In the genomic region with DNA sequence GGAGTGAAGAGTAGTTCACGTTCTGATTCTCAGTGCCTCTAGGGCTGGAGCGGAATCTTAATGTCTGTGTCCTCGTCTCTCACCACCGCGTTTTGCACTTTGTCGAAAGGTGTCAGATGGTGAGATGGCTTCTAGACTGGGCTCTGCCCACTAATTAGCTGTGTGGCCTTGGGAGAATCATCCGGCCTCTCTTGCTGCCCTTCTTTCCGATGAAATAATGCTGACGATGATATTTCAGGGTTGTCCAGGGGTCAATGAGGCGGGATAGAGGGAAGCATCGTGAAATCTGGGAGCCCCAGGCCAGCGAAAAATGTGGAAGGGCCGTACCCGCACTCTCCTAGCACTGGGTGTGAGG, we compare ENCODE assay signal across 11 cellular contexts. TPM values are rescaled to one million over a fixed set of nuclear protein-coding genes. Genes with fewer than 3 reads are reported as not detected.
DNase-seq lines count a peak whose midpoint lies in the region; ATAC-seq and TF ChIP-seq lines count a peak whose summit lies in the region.
"Had no signal": no experiment of that assay in that cellular context is flagged by ENCODE, and none has a peak within 500 bp of the region (broad histone marks: within the 10 kb centered on the region; RNA-seq: fewer than 3 reads in every experiment).

No MANE protein-coding gene starts in this region.

- no peak overlapping the region for H4K12ac ChIP-seq in trophoblast cell (ENCODE audit: low read depth, low read length)

- no peak overlapping the region for H3K18ac ChIP-seq in trophoblast cell (ENCODE audit: low read length)

- intact Hi-C loops in Caco-2 (cut with micrococcal nuclease; ENCODE audit: unreplicated experiment) (no loop called here), PC-3 (cut with micrococcal nuclease) (no loop called here)

- peak overlapping the region; percentile 83 for H3K4me3 Mint-ChIP-seq in Caco-2 (ENCODE audit: unreplicated experiment)

- H3K4me1 ChIP-seq in Caco-2 (peaks cover 8% of the 10 kb centered on the region), PC-3 (ENCODE audit: insufficient read depth, low read length) (peaks cover 7% of the 10 kb centered on the region; the same call in 1 of the 2 replicates), trophoblast cell (ENCODE audit: control insufficient read depth in 1 of 2, insufficient read depth in 2 of 2, low read length in 2 of 2) (peaks cover 10 to 13% of the 10 kb centered on the region in 2 experiments)

- H3K36me3 Mint-ChIP-seq in Caco-2 (ENCODE audit: insufficient read depth, unreplicated experiment) = peaks cover 5% of the 10 kb centered on the region

- peaks cover 11% of the 10 kb centered on the region for H3K4me1 Mint-ChIP-seq in Caco-2 (ENCODE audit: low read depth, unreplicated experiment)

- H3K9me3 ChIP-seq in Caco-2 (no peaks in the 10 kb centered on the region), PC-3 (ENCODE audit: low read length) (no peaks in the 10 kb centered on the region), trophoblast cell (ENCODE audit: insufficient read depth, low read depth, low read length) (peaks cover 2% of the 10 kb centered on the region)

- H3K36me3 ChIP-seq in Caco-2 (ENCODE audit: control insufficient read depth, insufficient read depth, low read length) (no peaks in the 10 kb centered on the region), PC-3 (ENCODE audit: low read depth, low read length) (no peaks in the 10 kb centered on the region), trophoblast cell (ENCODE audit: control insufficient read depth in 1 of 2, insufficient read depth in 2 of 2, low read length in 2 of 2) (no peaks in the 10 kb centered on the region)

- no peaks in the 10 kb centered on the region for H3K9me2 ChIP-seq in PC-3 (replicated peaks; ENCODE audit: low read length)

- TF ChIP-seq CTCF in Caco-2 (IDR thresholded peaks at IDR 0.05; ENCODE audit: insufficient read depth in 1 of 2, low read depth in 1 of 2, low read length in 1 of 2, severe bottlenecking in 1 of 2, unreplicated experiment in 1 of 2) (no peak), PC-3 (conservative IDR thresholded peaks at IDR 0.05; ENCODE audit: low read depth, low read length) (no peak), fibroblast of villous mesenchyme (IDR thresholded peaks at IDR 0.05; ENCODE audit: insufficient read depth, low read depth, low read length) (no peak)

- H3K14ac ChIP-seq in trophoblast cell (ENCODE audit: low read length) = no peak overlapping the region

- no peaks in the 10 kb centered on the region for H4K20me1 ChIP-seq in PC-3 (ENCODE audit: low read length)

- H2BK120ac ChIP-seq in trophoblast cell (ENCODE audit: insufficient read depth, low read length, poor library complexity) = no peak overlapping the region

- no peak overlapping the region for H4K91ac ChIP-seq in trophoblast cell (ENCODE audit: low read depth, low read length)

- H3K9ac ChIP-seq in PC-3 (ENCODE audit: low read length) = no peak overlapping the region
- no peak overlapping the region for H3K9ac ChIP-seq in trophoblast cell (ENCODE audit: low read length)

- H2AFZ ChIP-seq in PC-3 (ENCODE audit: low read length) = no peak overlapping the region
- H2AFZ ChIP-seq in trophoblast cell (ENCODE audit: insufficient read depth, low read length, poor library complexity) = no peak overlapping the region

- POLR2A ChIA-PET in Caco-2 (lab: Charles Lee) = interaction anchor here (0.7 kb wide), 1 partner anchor 163 kb away, joined by 3 read pairs; no protein-coding TSS in a partner anchor
- POLR2A ChIA-PET in PC-3 (lab: Charles Lee; ENCODE audit: unreplicated experiment) = no interaction called here

- H3K4me2 ChIP-seq in PC-3 (ENCODE audit: low read length) (peak overlapping the region; percentile 77; the same call in 1 of the 2 replicates), trophoblast cell (ENCODE audit: low read length) (peak overlapping the region; percentile 94)

- H2AK5ac ChIP-seq in trophoblast cell (ENCODE audit: low read length) = no peak overlapping the region

- no peak overlapping the region for H4K8ac ChIP-seq in trophoblast cell (ENCODE audit: low read depth, low read length)

- no peak for DNase-seq in Caco-2
- DNase-seq in PC-3 = no peak
- DNase-seq in fibroblast of villous mesenchyme (ENCODE audit: low read depth) = no peak
- no peak for DNase-seq in trophoblast cell
- DNase-seq in NCI-H1694 (lab: John Stamatoyannopoulos, UW) = no peak
- DNase-seq in ureter (ENCODE audit: low spot score) = no peak
- DNase-seq in HT-29 (ENCODE audit: low spot score) = no peak
- DNase-seq: activated CD4-positive, alpha-beta T cell treated with anti-CD3 and anti-CD28 coated beads for 4 hours; NCI-H1048 had no signal

- H3K27ac Mint-ChIP-seq in Caco-2 (ENCODE audit: unreplicated experiment) = no peak overlapping the region

- H3F3A ChIP-seq in PC-3 (ENCODE audit: low read length, unreplicated experiment) = no peaks in the 10 kb centered on the region

- WGBS in trophoblast cell (ENCODE audit: extremely low coverage, insufficient coverage, insufficient read length) = no CpG with 5 or more reads among the region's 14 CpGs

- H3K27me3 ChIP-seq in Caco-2 (replicated peaks; ENCODE audit: control insufficient read depth, insufficient read depth, low read length) = no peaks in the 10 kb centered on the region; the same call in 1 of the 2 replicates
- H3K27me3 ChIP-seq in PC-3 (ENCODE audit: low read length) = peaks cover 54% of the 10 kb centered on the region
- H3K27me3 ChIP-seq in trophoblast cell (ENCODE audit: insufficient read depth, low read length) = peaks cover 40% of the 10 kb centered on the region

- no peak overlapping the region for H3K23ac ChIP-seq in trophoblast cell (ENCODE audit: low read length)

- no peak for ATAC-seq in PC-3
- ATAC-seq in GM21390 (IDR thresholded peaks at IDR 0.05; ENCODE audit: unreplicated experiment) = no peak
- ATAC-seq: sciatic nerve had no signal

- no peaks in the 10 kb centered on the region for H3K79me1 ChIP-seq in trophoblast cell (ENCODE audit: low read length)

- peaks cover 3% of the 10 kb centered on the region for H3K27me3 Mint-ChIP-seq in Caco-2 (ENCODE audit: insufficient read depth, unreplicated experiment)

- H3K9me3 Mint-ChIP-seq in Caco-2 (ENCODE audit: unreplicated experiment) = no peaks in the 10 kb centered on the region

- no peak overlapping the region for H2BK5ac ChIP-seq in trophoblast cell (ENCODE audit: low read depth, low read length, poor library complexity)

- H3K4ac ChIP-seq in trophoblast cell (ENCODE audit: low read depth, low read length) = no peak overlapping the region

- CTCF ChIA-PET in Caco-2 (lab: Charles Lee) (interaction anchor here (0.9 to 4.2 kb wide), 3 partner anchors 28 to 130 kb away, joined by 3 to 68 read pairs (median 9); no protein-coding TSS in a partner anchor), PC-3 (lab: Charles Lee) (no interaction called here)

- BruUV-seq in Caco-2 (replicated peaks; lab: Mats Ljungman, UMichigan) = no TSS peak
- BruUV-seq in PC-3 (replicated peaks; lab: Mats Ljungman, UMichigan) = no TSS peak

- H3K79me2 ChIP-seq in PC-3 (ENCODE audit: low read length) = no peaks in the 10 kb centered on the region
- no peaks in the 10 kb centered on the region for H3K79me2 ChIP-seq in trophoblast cell (ENCODE audit: control insufficient read depth, insufficient read depth, low read length, poor library complexity)

- H3K27ac ChIP-seq in PC-3 (ENCODE audit: low read length) = no peak overlapping the region
- no peak overlapping the region for H3K27ac ChIP-seq in trophoblast cell (ENCODE audit: low read depth, low read length)

- H3K4me3 ChIP-seq in Caco-2 (ENCODE audit: low read depth, low read length) (peak overlapping the region; percentile 81), PC-3 (ENCODE audit: low read length) (no peak overlapping the region), fibroblast of villous mesenchyme (ENCODE audit: low read depth, low read length) (peak overlapping the region; percentile 46), trophoblast cell (ENCODE audit: low read depth, low read length) (peak overlapping the region; percentile 64)

- H2BK12ac ChIP-seq in trophoblast cell (ENCODE audit: low read length) = no peak overlapping the region

RNA-seq across cellular contexts. Expression of gene GALNT16, which starts 0.8 kb away (rescaled TPM):
- total RNA-seq in Caco-2 (2022) (3.2 and 3.8 TPM in 2 replicates), PC-3 (2014; rRNA removed) (0.17 and 0.33 TPM in 2 replicates), fibroblast of villous mesenchyme (under 0.01 TPM in 2 replicates), ureter (1.6 TPM)
- polyA plus RNA-seq in trophoblast cell (2013) = 0.46 and 0.52 TPM in 2 replicates
- not detected in 2 replicates for total RNA-seq in HT-29 (2014; rRNA removed; shearing (Covaris generic))
